In the genomic region with DNA sequence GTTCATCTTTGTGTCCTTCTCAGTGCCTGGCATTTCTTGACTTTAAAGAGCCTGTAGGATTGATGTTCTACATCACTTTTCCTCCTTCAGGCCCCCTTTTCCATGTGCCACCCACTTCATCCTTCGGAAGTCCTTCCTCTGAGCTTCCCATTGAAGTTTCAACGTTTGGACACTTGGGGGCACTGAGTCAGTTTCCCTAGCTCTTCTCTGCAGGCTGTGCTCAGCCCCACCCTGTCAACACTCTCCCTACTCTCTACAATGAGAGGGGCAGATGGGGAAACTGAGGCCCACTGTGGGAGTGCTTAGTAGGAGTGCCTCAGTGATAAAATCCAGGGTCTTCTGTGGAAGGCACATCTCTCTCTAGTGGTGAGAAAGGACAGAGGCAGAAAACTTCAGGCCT, we compare ENCODE assay signal across 10 cellular contexts. TPM values are rescaled to one million over a fixed set of nuclear protein-coding genes. Genes with fewer than 3 reads are reported as not detected.
DNase-seq lines count a peak whose midpoint lies in the region; ATAC-seq and TF ChIP-seq lines count a peak whose summit lies in the region.
"Had no signal": no experiment of that assay in that cellular context is flagged by ENCODE, and none has a peak within 500 bp of the region (broad histone marks: within the 10 kb centered on the region; RNA-seq: fewer than 3 reads in every experiment).

No MANE protein-coding gene starts in this region.

- no peak overlapping the region for H3K4me3 Mint-ChIP-seq in MCF 10A (ENCODE audit: unreplicated experiment)

- no peak overlapping the region for H3K27ac ChIP-seq in breast epithelium
- peak overlapping the region; percentile 96 for H3K27ac ChIP-seq in temporal lobe (ENCODE audit: low read depth, low read length)
- H3K27ac ChIP-seq: SK-N-MC had no signal

- peaks cover 0 to 7% of the 10 kb centered on the region in 2 donors for H3K27me3 ChIP-seq in breast epithelium

- no peaks in the 10 kb centered on the region for H3K4me1 ChIP-seq in breast epithelium

- no peaks in the 10 kb centered on the region for H3K36me3 ChIP-seq in breast epithelium

- peak; percentile 32 for DNase-seq in MCF 10A (ENCODE audit: unreplicated experiment)
- no peak for DNase-seq in breast epithelium (ENCODE audit: low spot score in 2 of 2)
- DNase-seq in cerebellum (ENCODE audit: low spot score) = peak; percentile 68
- DNase-seq in activated gamma-delta T cell (lab: John Stamatoyannopoulos, UW) = no peak
- DNase-seq: activated CD8-positive, alpha-beta memory T cell treated with anti-CD3 and anti-CD28 coated beads, Interleukin-2, amount 50 U/mL, for 48 hours; AML-193; NCI-H1048 had no signal

- no peaks in the 10 kb centered on the region for H3K9me3 ChIP-seq in breast epithelium

- ATAC-seq in HG03520 (IDR thresholded peaks at IDR 0.05; ENCODE audit: unreplicated experiment) = no peak

- no peak for TF ChIP-seq POLR2A in breast epithelium (IDR thresholded peaks at IDR 0.05)

- CTCF ChIA-PET in MCF 10A (lab: Yijun Ruan, JAX) = interaction anchor here (0.6 to 49.6 kb wide), 12 partner anchors 9 to 234 kb away, joined by 3 to 1546 read pairs (median 4); a partner anchor contains a TSS

- peaks cover 12% of the 10 kb centered on the region for H3K4me1 Mint-ChIP-seq in MCF 10A (ENCODE audit: insufficient read depth, unreplicated experiment)

- no peak overlapping the region for H3K4me3 ChIP-seq in breast epithelium
- H3K4me3 ChIP-seq: SK-N-MC had no signal

- BruUV-seq in MCF 10A (replicated peaks; lab: Mats Ljungman, UMichigan) = no TSS peak

- intact Hi-C loops in MCF 10A (cut with micrococcal nuclease) (no loop called here), breast epithelium (cut with DNase I; ENCODE audit: low total_unique reads) (no loop called here)

- POLR2A ChIA-PET in MCF 10A (lab: Yijun Ruan, JAX) = interaction anchor here (0.5 to 3.5 kb wide), 3 partner anchors 12 to 323 kb away, joined by 3 to 12 read pairs (median 3); no protein-coding TSS in a partner anchor

- H3K36me3 Mint-ChIP-seq in MCF 10A (ENCODE audit: insufficient read depth, unreplicated experiment) = peaks cover 6% of the 10 kb centered on the region

- no peak overlapping the region for H3K27ac Mint-ChIP-seq in MCF 10A (ENCODE audit: low read depth, unreplicated experiment)

- H3K27me3 Mint-ChIP-seq in MCF 10A (ENCODE audit: insufficient read depth, unreplicated experiment) = peaks cover 63% of the 10 kb centered on the region

- TF ChIP-seq CTCF in MCF 10A (IDR thresholded peaks at IDR 0.05; ENCODE audit: unreplicated experiment) (no peak), breast epithelium (IDR thresholded peaks at IDR 0.05) (no peak)

- H3K9me3 Mint-ChIP-seq in MCF 10A (ENCODE audit: unreplicated experiment) = no peaks in the 10 kb centered on the region

RNA-seq across cellular contexts. Expression of a gene that starts 11.9 kb away (rescaled TPM):
- total RNA-seq in MCF 10A (2022) = not detected in 2 replicates
- total RNA-seq in breast epithelium = under 1 TPM in 1 of 3 donors, not detected in 2; 0.15 TPM
- 3.4 TPM for total RNA-seq in cerebellum
- total RNA-seq in temporal lobe = 5.9 TPM

RNA-seq across cellular contexts. Expression of a gene that starts 23.3 kb away (rescaled TPM):
- 0.07 TPM in 1 of 2 replicates, not detected in the other for total RNA-seq in MCF 10A (2022)
- not detected for total RNA-seq in breast epithelium
- total RNA-seq in cerebellum = 12.0 TPM
- 10.6 TPM for total RNA-seq in temporal lobe

RNA-seq across cellular contexts. Expression of a gene that starts 26.3 kb away (rescaled TPM):
- total RNA-seq in MCF 10A (2022) (7.7 and 10.1 TPM in 2 replicates), breast epithelium (1 to 10 TPM; 4.9 to 8.2 (median 5.1) TPM), cerebellum (8.7 TPM), temporal lobe (5.9 TPM)

RNA-seq across cellular contexts. Expression of a gene that starts 40.3 kb away (rescaled TPM):
- 13.8 and 19.7 TPM in 2 replicates for total RNA-seq in MCF 10A (2022)
- 10 to 100 TPM; 21.0 to 35.7 (median 24.5) TPM for total RNA-seq in breast epithelium
- 24.0 TPM for total RNA-seq in cerebellum
- 43.5 TPM for total RNA-seq in temporal lobe

RNA-seq across cellular contexts. Expression of a gene that starts 57.5 kb away (rescaled TPM):
- 0.07 TPM in 1 of 2 replicates, not detected in the other for total RNA-seq in MCF 10A (2022)
- total RNA-seq in breast epithelium = 100 to 1,000 TPM in 1 of 3 donors, 1 to 10 TPM in 2; 3.9 to 229 (median 6.4) TPM
- total RNA-seq in cerebellum = 118 TPM
- 93.2 TPM for total RNA-seq in temporal lobe

Comparison
In these comparisons a context has a peak if more than half of its experiments do, and no peak if none do; other contexts are left out.
1. DNase-seq: peak in MCF 10A (single experiment) and cerebellum (single experiment); none in breast epithelium (0 of 2) and activated gamma-delta T cell (single experiment).
2. RNA of a gene that starts 23.3 kb away (total RNA-seq): 12.0 TPM in cerebellum (single experiment) and 10.6 TPM in temporal lobe (single experiment); 0.07 TPM in MCF 10A and not detected in breast epithelium; every median in the first group is over 10 times any median in the second.